20 cellular contexts compared by ENCODE assay signal in the genomic region with DNA sequence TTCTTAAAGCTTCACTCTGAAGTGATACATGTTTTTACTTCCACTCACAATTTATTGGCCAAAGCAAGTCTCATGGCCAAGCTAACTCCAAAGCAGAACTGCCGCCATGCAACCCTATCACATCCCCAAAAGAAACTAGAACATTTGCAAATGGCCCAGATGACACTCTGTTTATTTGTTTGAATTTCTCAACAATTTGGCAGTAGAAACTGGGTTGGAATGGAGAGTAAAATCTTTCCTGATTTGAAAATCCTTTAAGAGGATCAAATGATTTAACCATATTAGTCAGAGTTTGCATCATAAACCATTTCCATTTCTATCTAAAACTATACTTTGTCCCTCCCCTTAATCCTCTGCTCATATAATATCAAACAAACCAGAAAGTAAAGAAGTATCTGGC. TPM values are rescaled to one million over a fixed set of nuclear protein-coding genes. Genes with fewer than 3 reads are reported as not detected.
DNase-seq lines count a peak whose midpoint lies in the region; ATAC-seq and TF ChIP-seq lines count a peak whose summit lies in the region.
"Had no signal": no experiment of that assay in that cellular context is flagged by ENCODE, and none has a peak within 500 bp of the region (broad histone marks: within the 10 kb centered on the region; RNA-seq: fewer than 3 reads in every experiment).

No MANE protein-coding gene starts in this region.

- H4K5ac ChIP-seq in IMR-90 (ENCODE audit: low read depth, low read length) = no peak overlapping the region

- POLR2A ChIA-PET in IMR-90 (lab: Charles Lee; ENCODE audit: unreplicated experiment) = no interaction called here
- POLR2A ChIA-PET in activated CD4-positive, alpha-beta memory T cell treated with anti-CD3 and anti-CD28 coated beads, Interleukin-2, amount 10 ng/mL, durations not matched to agents 7 days and 5 days (lab: Charles Lee) = interaction anchor here (1.5 kb wide), 1 partner anchor 43 kb away, joined by 8 read pairs; no protein-coding TSS in a partner anchor

- no peak overlapping the region for H2AK9ac ChIP-seq in IMR-90 (replicated peaks; ENCODE audit: low read depth, low read length, poor library complexity)

- H3K9me2 ChIP-seq in GM23338 (ENCODE audit: insufficient read depth) = peaks cover 3% of the 10 kb centered on the region; the same call in 1 of the 2 replicates

- dilution Hi-C loops in IMR-90 (cut with HindIII; ENCODE audit: low sequenced_read_pairs, unreplicated experiment) = no loop called here

- H3K4me3 ChIP-seq in IMR-90 (ENCODE audit: insufficient read depth, low read depth, low read length) (no peak overlapping the region), GM23338 (no peak overlapping the region), thyroid gland (replicated peaks in 1 of 3) (no peak overlapping the region)
- H3K4me3 ChIP-seq: GM23248 had no signal

- H3K36me3 Mint-ChIP-seq in GM23338 (ENCODE audit: low read depth) = no peaks in the 10 kb centered on the region
- H3K36me3 Mint-ChIP-seq in activated CD4-positive, alpha-beta memory T cell treated with anti-CD3 and anti-CD28 coated beads, Interleukin-2, amount 10 ng/mL, durations not matched to agents 7 days and 5 days (ENCODE audit: low read depth) = peaks cover 6% of the 10 kb centered on the region

- no peak overlapping the region for H2AK5ac ChIP-seq in IMR-90 (ENCODE audit: low read depth, low read length)

- H3K79me1 ChIP-seq in IMR-90 (ENCODE audit: low read depth in 1 of 2, low read length in 2 of 2) = no peaks in the 10 kb centered on the region

- no peak overlapping the region for H2BK5ac ChIP-seq in IMR-90 (ENCODE audit: low read depth, low read length, poor library complexity, severe bottlenecking)

- ATAC-seq in IMR-90 (ENCODE audit: low read depth) = peak; percentile 32
- ATAC-seq in HG02623 (IDR thresholded peaks at IDR 0.05; ENCODE audit: unreplicated experiment) = no peak
- ATAC-seq in GM23338 = no peak
- ATAC-seq: HCT116 had no signal

- H3K4me3 Mint-ChIP-seq in GM23338 = no peak overlapping the region
- no peak overlapping the region for H3K4me3 Mint-ChIP-seq in activated CD4-positive, alpha-beta memory T cell treated with anti-CD3 and anti-CD28 coated beads, Interleukin-2, amount 10 ng/mL, durations not matched to agents 7 days and 5 days
- H3K4me3 Mint-ChIP-seq: CD4-positive, CD25-positive, alpha-beta regulatory T cell; CD8-positive, alpha-beta memory T cell; HFFc6 had no signal

- H3K14ac ChIP-seq in IMR-90 (replicated peaks; ENCODE audit: low read depth, low read length) = no peak overlapping the region

- H3K36me3 ChIP-seq in IMR-90 (ENCODE audit: control insufficient read depth, insufficient read depth, low read length) (no peaks in the 10 kb centered on the region), GM23338 (ENCODE audit: insufficient read depth) (no peaks in the 10 kb centered on the region), thyroid gland (no peaks in the 10 kb centered on the region)
- H3K36me3 ChIP-seq: BE2C had no signal

- intact Hi-C loops in IMR-90 (cut with micrococcal nuclease) (no loop called here), thyroid gland (cut with DNase I) (no loop called here)

- H3K4ac ChIP-seq in IMR-90 (ENCODE audit: low read depth, low read length) = no peak overlapping the region

- 0 out of 2 replicates have a peak overlapping the region, but pooled peaks have one; percentile 0 for H2BK20ac ChIP-seq in IMR-90 (ENCODE audit: low read depth, low read length)

- H4K20me1 ChIP-seq in IMR-90 (ENCODE audit: insufficient read depth, low read length) (no peaks in the 10 kb centered on the region), GM23338 (replicated peaks; ENCODE audit: insufficient read depth) (no peaks in the 10 kb centered on the region)

- no peak for TF ChIP-seq CTCF in IMR-90 (conservative IDR thresholded peaks at IDR 0.05; ENCODE audit: low read depth, low read length)
- TF ChIP-seq CTCF in GM23338 (conservative IDR thresholded peaks at IDR 0.05; ENCODE audit: low read depth in 2 of 2) = no peak
- TF ChIP-seq CTCF in thyroid gland (IDR thresholded peaks at IDR 0.05) = no peak

- no peak overlapping the region for H3K18ac ChIP-seq in IMR-90 (ENCODE audit: low read depth, low read length)

- H4K91ac ChIP-seq in IMR-90 (ENCODE audit: insufficient read depth, low read depth, low read length) = no peak overlapping the region

- no peak overlapping the region for H3K9ac ChIP-seq in IMR-90 (ENCODE audit: low read depth, low read length)
- H3K9ac ChIP-seq: GM23248 had no signal

- H3K27me3 ChIP-seq in IMR-90 (ENCODE audit: control insufficient read depth, insufficient read depth, low read length) (peaks cover 2% of the 10 kb centered on the region; the same call in 1 of the 2 replicates), GM23338 (ENCODE audit: insufficient read depth) (no peaks in the 10 kb centered on the region), thyroid gland (no peaks in the 10 kb centered on the region)

- H3K56ac ChIP-seq in IMR-90 (ENCODE audit: extremely low read depth, insufficient read depth, low read length) = no peak overlapping the region

- CTCF ChIA-PET in IMR-90 (lab: Yijun Ruan, JAX) = interaction anchor here (0.7 kb wide), 1 partner anchor 14 kb away, joined by 3 read pairs; no protein-coding TSS in a partner anchor
- CTCF ChIA-PET in activated CD4-positive, alpha-beta memory T cell treated with anti-CD3 and anti-CD28 coated beads, Interleukin-2, amount 10 ng/mL, durations not matched to agents 7 days and 5 days (lab: Charles Lee) = interaction anchor here (1.2 kb wide), 1 partner anchor 43 kb away, joined by 3 read pairs; no protein-coding TSS in a partner anchor

- no peak overlapping the region for H2AFZ ChIP-seq in IMR-90 (replicated peaks; ENCODE audit: low read length, poor library complexity)
- H2AFZ ChIP-seq in GM23338 = no peak overlapping the region
- H2AFZ ChIP-seq: GM23248 had no signal

- DNase-seq in IMR-90 (no peak), dedifferentiated amniotic fluid mesenchymal stem cell (ENCODE audit: extremely low spot score) (peak; percentile 27), iris pigment epithelial cell (ENCODE audit: low read depth) (peak; percentile 36), GM23338 (ENCODE audit: low spot score) (no peak), thyroid gland (no peak)
- DNase-seq in activated CD4-positive, alpha-beta memory T cell treated with anti-CD3 and anti-CD28 coated beads, Interleukin-2, amount 10 ng/mL, durations not matched to agents 7 days and 5 days = no peak
- DNase-seq: ACHN; BE2C; C1 segment of cervical spinal cord; Caco-2; CD4-positive, CD25-positive, alpha-beta regulatory T cell; CD8-positive, alpha-beta memory T cell; DMS153; DMS79; GDM1; GM23248; HFFc6 had no signal

- no peak overlapping the region for H2BK15ac ChIP-seq in IMR-90 (ENCODE audit: low read depth, low read length)

- H3K23ac ChIP-seq in IMR-90 (ENCODE audit: low read depth, low read length) = no peak overlapping the region

- no peaks in the 10 kb centered on the region for H3K79me2 ChIP-seq in GM23338 (replicated peaks; ENCODE audit: insufficient read depth)

- H2BK120ac ChIP-seq in IMR-90 (ENCODE audit: low read depth, low read length) = no peak overlapping the region

- H3K4me1 ChIP-seq in IMR-90 (ENCODE audit: control insufficient read depth, insufficient read depth, low read length) = peaks cover 2% of the 10 kb centered on the region
- H3K4me1 ChIP-seq in GM23338 (ENCODE audit: insufficient read depth) = no peaks in the 10 kb centered on the region
- H3K4me1 ChIP-seq in thyroid gland = no peaks in the 10 kb centered on the region
- H3K4me1 ChIP-seq: BE2C had no signal

- no CpG with 5 or more reads among the region's 1 CpG for WGBS in IMR-90 (ENCODE audit: extremely low coverage in 2 of 2, insufficient read length in 1 of 2), 2 experiments
- WGBS in thyroid gland, 2 donors = 92 to 96% methylated on average over 1 of the region's 1 CpG

- H4K8ac ChIP-seq in IMR-90 (ENCODE audit: low read depth in 2 of 2, low read length in 2 of 2) = no peak overlapping the region

- no peaks in the 10 kb centered on the region for H3F3A ChIP-seq in GM23338 (replicated peaks; ENCODE audit: low read depth)

- no peak for TF ChIP-seq RAD21 in IMR-90 (IDR thresholded peaks at IDR 0.05; ENCODE audit: low read length)

- H3K27ac ChIP-seq in IMR-90 (ENCODE audit: insufficient read depth, low read length) = no peak overlapping the region
- H3K27ac ChIP-seq in GM23338 (ENCODE audit: low read depth) = no peak overlapping the region
- no peak overlapping the region for H3K27ac ChIP-seq in thyroid gland
- H3K27ac ChIP-seq: GM23248 had no signal

- no peaks in the 10 kb centered on the region for H3K9me1 ChIP-seq in IMR-90 (ENCODE audit: insufficient read depth, low read length)

- H3K9me3 ChIP-seq in IMR-90 (ENCODE audit: control insufficient read depth, insufficient read depth, low read length) (peaks cover 2% of the 10 kb centered on the region; the same call in 1 of the 2 replicates), thyroid gland (no peaks in the 10 kb centered on the region)
- H3K9me3 ChIP-seq: BE2C, Caco-2 had no signal

- no peaks in the 10 kb centered on the region for H3K9me3 Mint-ChIP-seq in GM23338
- peaks cover 2% of the 10 kb centered on the region for H3K9me3 Mint-ChIP-seq in activated CD4-positive, alpha-beta memory T cell treated with anti-CD3 and anti-CD28 coated beads, Interleukin-2, amount 10 ng/mL, durations not matched to agents 7 days and 5 days
- H3K9me3 Mint-ChIP-seq: CD8-positive, alpha-beta memory T cell; HFFc6 had no signal

- H3K27me3 Mint-ChIP-seq in GM23338 (ENCODE audit: insufficient read depth, low read depth, poor library complexity) = no peaks in the 10 kb centered on the region
- H3K27me3 Mint-ChIP-seq in activated CD4-positive, alpha-beta memory T cell treated with anti-CD3 and anti-CD28 coated beads, Interleukin-2, amount 10 ng/mL, durations not matched to agents 7 days and 5 days = peaks cover 3% of the 10 kb centered on the region

- peaks cover 3% of the 10 kb centered on the region; the same call in 1 of the 3 replicates for H3K4me1 Mint-ChIP-seq in GM23338
- peaks cover 37% of the 10 kb centered on the region for H3K4me1 Mint-ChIP-seq in activated CD4-positive, alpha-beta memory T cell treated with anti-CD3 and anti-CD28 coated beads, Interleukin-2, amount 10 ng/mL, durations not matched to agents 7 days and 5 days

- BruUV-seq in IMR-90 (replicated peaks; lab: Mats Ljungman, UMichigan) = no TSS peak

- H3K27ac Mint-ChIP-seq in GM23338 = no peak overlapping the region
- no peak overlapping the region for H3K27ac Mint-ChIP-seq in activated CD4-positive, alpha-beta memory T cell treated with anti-CD3 and anti-CD28 coated beads, Interleukin-2, amount 10 ng/mL, durations not matched to agents 7 days and 5 days
- H3K27ac Mint-ChIP-seq: HFFc6, IgD-negative memory B cell had no signal

- TF ChIP-seq POLR2A in IMR-90 (IDR thresholded peaks at IDR 0.05; ENCODE audit: low read depth, low read length) = no peak
- no peak for TF ChIP-seq POLR2A in thyroid gland (IDR thresholded peaks at IDR 0.05)

- H3K4me2 ChIP-seq in IMR-90 (ENCODE audit: low read depth, low read length) (no peak overlapping the region), GM23338 (no peak overlapping the region)

- in situ Hi-C loops in IMR-90 (cut with MboI; ENCODE audit: low sequenced_read_pairs) = no loop called here

RNA-seq across cellular contexts. Expression of gene E2F3, which starts 39.1 kb away (rescaled TPM):
- total RNA-seq in IMR-90 (2012; rRNA removed) (2.3 and 3.3 TPM in 2 replicates), thyroid gland (10 to 100 TPM in 3 of 4 donors, 1 to 10 TPM in 1; 9.4 to 18.0 (median 12.4) TPM)
- polyA plus RNA-seq in IMR-90 (2012; rRNA removed) (7.5 and 8.2 TPM in 2 replicates), GM23338 (2016; fragmentation: Nextera tagmentation; extraction: Ambion mirVana) (26.4 and 27.2 TPM in 2 replicates)
- 2.1 and 4.1 TPM in 2 replicates for polyA plus RNA-seq in IMR-90 (2012; cell fraction: cytosol; rRNA removed)
- polyA plus RNA-seq in IMR-90 (2012; cell fraction: nucleus; rRNA removed; ENCODE audit: low replicate concordance) = 6.2 and 23.5 TPM in 2 replicates
- 33.5 and 37.2 TPM in 2 replicates for total RNA-seq in GM23338 (2014; rRNA removed; shearing (Covaris generic))
- total RNA-seq in activated CD4-positive, alpha-beta memory T cell treated with anti-CD3 and anti-CD28 coated beads, Interleukin-2, amount 10 ng/mL, durations not matched to agents 7 days and 5 days = 10 to 100 TPM; 29.8 to 30.1 TPM

Comparison
In these comparisons a context has a peak if more than half of its experiments do, and no peak if none do; other contexts are left out.
1. DNase-seq: peak in dedifferentiated amniotic fluid mesenchymal stem cell (single experiment) and iris pigment epithelial cell (single experiment); none in IMR-90 (single experiment), GM23338 (single experiment), thyroid gland (0 of 2) and activated CD4-positive, alpha-beta memory T cell treated with anti-CD3 and anti-CD28 coated beads, Interleukin-2, amount 10 ng/mL, durations not matched to agents 7 days and 5 days (single experiment).